Comparison of ENCODE assay signal across 21 cellular contexts in genomic region chr20:40438161-40438835, GRCh38.
"Had no signal": no experiment of that assay in that cellular context is flagged by ENCODE, and none has a peak within 500 bp of the region (broad histone marks: within the 10 kb centered on the region; RNA-seq: fewer than 3 reads in every experiment).

No MANE protein-coding gene starts in this region.

- H3K36me3 ChIP-seq: colonic mucosa, left ventricle myocardium inferior, ovary, right lobe of liver, spleen had no signal

- H3K27ac Mint-ChIP-seq: activated CD4-positive, alpha-beta T cell treated with anti-CD3 and anti-CD28 coated beads, Interleukin-2, amount 10 ng/mL, durations not matched to agents 24 days and 14 days; activated CD8-positive, alpha-beta T cell treated with anti-CD3 and anti-CD28 coated beads for 36 hours; activated naive CD8-positive, alpha-beta T cell treated with anti-CD3 and anti-CD28 coated beads, Interleukin-2, amount 10 ng/mL, durations not matched to agents 7 days and 5 days; activated T-helper 17 cell treated with anti-CD3 and anti-CD28 coated beads, Interleukin-2, amount 50 U/mL, for 72 hours had no signal

- H3K4me3 ChIP-seq: body of pancreas, colonic mucosa, left ventricle myocardium inferior, ovary, psoas muscle, right lobe of liver, spleen had no signal

- H3K27ac ChIP-seq: body of pancreas, colonic mucosa, left ventricle myocardium inferior, ovary, psoas muscle, right lobe of liver had no signal

- H3K9me3 Mint-ChIP-seq: activated CD4-positive, alpha-beta T cell treated with anti-CD3 and anti-CD28 coated beads, Interleukin-2, amount 10 ng/mL, durations not matched to agents 24 days and 14 days; activated CD8-positive, alpha-beta T cell treated with anti-CD3 and anti-CD28 coated beads for 36 hours; activated naive CD8-positive, alpha-beta T cell treated with anti-CD3 and anti-CD28 coated beads, Interleukin-2, amount 10 ng/mL, durations not matched to agents 7 days and 5 days; activated T-helper 17 cell treated with anti-CD3 and anti-CD28 coated beads, Interleukin-2, amount 50 U/mL, for 72 hours; neural crest cell had no signal

- H3K9me2 ChIP-seq: SK-N-SH had no signal

- ATAC-seq: activated CD8-positive, alpha-beta T cell treated with anti-CD3 and anti-CD28 coated beads for 36 hours; activated T-helper 17 cell treated with anti-CD3 and anti-CD28 coated beads, Interleukin-2, amount 50 U/mL, for 72 hours; body of pancreas; esophagus mucosa; psoas muscle; right lobe of liver had no signal

- H3K4me3 Mint-ChIP-seq: activated CD4-positive, alpha-beta T cell treated with anti-CD3 and anti-CD28 coated beads, Interleukin-2, amount 10 ng/mL, durations not matched to agents 24 days and 14 days; activated CD8-positive, alpha-beta T cell treated with anti-CD3 and anti-CD28 coated beads for 36 hours; activated naive CD8-positive, alpha-beta T cell treated with anti-CD3 and anti-CD28 coated beads, Interleukin-2, amount 10 ng/mL, durations not matched to agents 7 days and 5 days; activated T-helper 17 cell treated with anti-CD3 and anti-CD28 coated beads, Interleukin-2, amount 50 U/mL, for 72 hours; neural crest cell had no signal

- H3K9me3 ChIP-seq: body of pancreas, colonic mucosa, left ventricle myocardium inferior, ovary, psoas muscle, right lobe of liver, SK-N-SH, spleen had no signal

- H3K36me3 Mint-ChIP-seq: activated naive CD8-positive, alpha-beta T cell treated with anti-CD3 and anti-CD28 coated beads, Interleukin-2, amount 10 ng/mL, durations not matched to agents 7 days and 5 days had no signal

- H3K9ac ChIP-seq: SK-N-SH had no signal

- DNase-seq: activated CD4-positive, alpha-beta T cell treated with anti-CD3 and anti-CD28 coated beads, Interleukin-2, amount 10 ng/mL, durations not matched to agents 24 days and 14 days; activated CD4-positive, CD25-positive, alpha-beta regulatory T cell; activated CD8-positive, alpha-beta T cell treated with anti-CD3 and anti-CD28 coated beads for 36 hours; activated naive CD4-positive, alpha-beta T cell treated with Interleukin-2 at 50 U/mL for 16 hours; activated naive CD8-positive, alpha-beta T cell treated with anti-CD3 and anti-CD28 coated beads, Interleukin-2, amount 10 ng/mL, durations not matched to agents 7 days and 5 days; activated T-cell treated with anti-CD3 and anti-CD28 coated beads, Interleukin-2, amount 50 U/mL, for 1 hour; amygdala; body of pancreas; caudate nucleus; colonic mucosa; left ventricle myocardium inferior; mammary epithelial cell; ovary; psoas muscle; right lobe of liver; SK-N-SH; spleen; stimulated activated naive CD4-positive, alpha-beta T cell had no signal

- H3K27me3 ChIP-seq: body of pancreas, colonic mucosa, ovary, right lobe of liver had no signal

- H3K4me1 Mint-ChIP-seq: activated CD4-positive, alpha-beta T cell treated with anti-CD3 and anti-CD28 coated beads, Interleukin-2, amount 10 ng/mL, durations not matched to agents 24 days and 14 days; activated naive CD8-positive, alpha-beta T cell treated with anti-CD3 and anti-CD28 coated beads, Interleukin-2, amount 10 ng/mL, durations not matched to agents 7 days and 5 days; activated T-helper 17 cell treated with anti-CD3 and anti-CD28 coated beads, Interleukin-2, amount 50 U/mL, for 72 hours; neural crest cell had no signal

- H3K4me2 ChIP-seq: SK-N-SH had no signal

- H3K4me1 ChIP-seq: body of pancreas, colonic mucosa, left ventricle myocardium inferior, psoas muscle, right lobe of liver had no signal

- H3K27me3 Mint-ChIP-seq: activated CD4-positive, alpha-beta T cell treated with anti-CD3 and anti-CD28 coated beads, Interleukin-2, amount 10 ng/mL, durations not matched to agents 24 days and 14 days; activated naive CD8-positive, alpha-beta T cell treated with anti-CD3 and anti-CD28 coated beads, Interleukin-2, amount 10 ng/mL, durations not matched to agents 7 days and 5 days had no signal
